ENCODE assay signal across 1 cellular context in the genomic region with DNA sequence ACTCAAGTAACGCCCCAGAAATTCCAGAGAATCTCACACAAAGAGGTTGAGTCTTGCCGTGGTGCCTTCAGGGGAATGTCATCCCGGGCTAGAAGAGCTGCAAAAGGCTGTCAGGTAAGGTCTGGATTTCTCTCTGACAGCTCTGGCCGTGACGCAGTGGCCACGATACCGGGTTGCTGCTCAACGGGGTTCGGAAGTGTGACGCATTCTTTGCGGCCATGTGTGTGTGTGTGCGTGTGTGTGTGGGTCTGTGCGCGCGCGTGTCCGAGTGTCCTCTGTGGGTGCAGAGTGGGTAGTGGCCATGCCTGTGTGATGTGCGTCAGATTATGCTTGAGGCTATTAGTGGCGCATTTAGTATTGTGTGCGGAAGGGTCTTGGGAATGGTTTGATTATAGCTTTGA.
TF ChIP-seq lines count a peak whose summit lies in the region.

No MANE protein-coding gene starts in this region.

TF ChIP-seq in GM12878, 131 proteins besides CTCF, POLR2A, EP300 and RAD21:
- TF ChIP-seq MXI1 (IDR thresholded peaks at IDR 0.05; ENCODE audit: low read depth, low read length) (peak; percentile 58; the same call in 1 of the 2 replicates), YY1 (IDR thresholded peaks at IDR 0.05; ENCODE audit: low read depth, low read length) (peak; percentile 33; the same call in 1 of the 2 replicates), SKIL (IDR thresholded peaks at IDR 0.05; ENCODE audit: low read depth, poor library complexity, severe bottlenecking) (no peak), SPI1 (IDR thresholded peaks at IDR 0.05; ENCODE audit: borderline replicate concordance, insufficient read depth, low read depth, low read length) (no peak), PKNOX1 (IDR thresholded peaks at IDR 0.05) (peak; percentile 67; the same call in 1 of the 2 replicates), CREB1 (IDR thresholded peaks at IDR 0.05; ENCODE audit: low read depth) (no peak; the same call in 1 of the 2 replicates), MTA2 (IDR thresholded peaks at IDR 0.05; ENCODE audit: low read depth) (peak; percentile 33; the same call in 1 of the 2 replicates), BACH1 (IDR thresholded peaks at IDR 0.05; ENCODE audit: borderline replicate concordance) (peak; percentile 83; the same call in 1 of the 2 replicates), HDGF (IDR thresholded peaks at IDR 0.05) (0 out of 2 replicates have a peak, but pooled peaks have one; percentile 19), SP1 (IDR thresholded peaks at IDR 0.05; ENCODE audit: low read depth, low read length) (no peak), CREM (IDR thresholded peaks at IDR 0.05; ENCODE audit: low read depth) (0 out of 2 replicates have a peak, but pooled peaks have one; percentile 10), JUNB (IDR thresholded peaks at IDR 0.05) (no peak), CHD2 (IDR thresholded peaks at IDR 0.05; ENCODE audit: borderline replicate concordance, low read depth, low read length) (no peak), CBFB (IDR thresholded peaks at IDR 0.05; ENCODE audit: low read depth) (no peak), CBX5 (IDR thresholded peaks at IDR 0.05; ENCODE audit: low read depth) (no peak), RUNX3 (IDR thresholded peaks at IDR 0.05; ENCODE audit: low read length) (peak; percentile 35; the same call in 1 of the 2 replicates), BHLHE40 (IDR thresholded peaks at IDR 0.05; ENCODE audit: borderline replicate concordance in 1 of 2, low read depth in 2 of 2, low read length in 1 of 2) (0 out of 4 replicates have a peak, but pooled peaks have one; percentile 7)
- TF ChIP-seq, protein P1, sequence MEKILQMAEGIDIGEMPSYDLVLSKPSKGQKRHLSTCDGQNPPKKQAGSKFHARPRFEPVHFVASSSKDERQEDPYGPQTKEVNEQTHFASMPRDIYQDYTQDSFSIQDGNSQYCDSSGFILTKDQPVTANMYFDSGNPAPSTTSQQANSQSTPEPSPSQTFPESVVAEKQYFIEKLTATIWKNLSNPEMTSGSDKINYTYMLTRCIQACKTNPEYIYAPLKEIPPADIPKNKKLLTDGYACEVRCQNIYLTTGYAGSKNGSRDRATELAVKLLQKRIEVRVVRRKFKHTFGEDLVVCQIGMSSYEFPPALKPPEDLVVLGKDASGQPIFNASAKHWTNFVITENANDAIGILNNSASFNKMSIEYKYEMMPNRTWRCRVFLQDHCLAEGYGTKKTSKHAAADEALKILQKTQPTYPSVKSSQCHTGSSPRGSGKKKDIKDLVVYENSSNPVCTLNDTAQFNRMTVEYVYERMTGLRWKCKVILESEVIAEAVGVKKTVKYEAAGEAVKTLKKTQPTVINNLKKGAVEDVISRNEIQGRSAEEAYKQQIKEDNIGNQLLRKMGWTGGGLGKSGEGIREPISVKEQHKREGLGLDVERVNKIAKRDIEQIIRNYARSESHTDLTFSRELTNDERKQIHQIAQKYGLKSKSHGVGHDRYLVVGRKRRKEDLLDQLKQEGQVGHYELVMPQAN (conservative IDR thresholded peaks at IDR 0.05) = 0 out of 2 replicates have a peak, but pooled peaks have one; percentile 19
- TF ChIP-seq, protein P2, sequence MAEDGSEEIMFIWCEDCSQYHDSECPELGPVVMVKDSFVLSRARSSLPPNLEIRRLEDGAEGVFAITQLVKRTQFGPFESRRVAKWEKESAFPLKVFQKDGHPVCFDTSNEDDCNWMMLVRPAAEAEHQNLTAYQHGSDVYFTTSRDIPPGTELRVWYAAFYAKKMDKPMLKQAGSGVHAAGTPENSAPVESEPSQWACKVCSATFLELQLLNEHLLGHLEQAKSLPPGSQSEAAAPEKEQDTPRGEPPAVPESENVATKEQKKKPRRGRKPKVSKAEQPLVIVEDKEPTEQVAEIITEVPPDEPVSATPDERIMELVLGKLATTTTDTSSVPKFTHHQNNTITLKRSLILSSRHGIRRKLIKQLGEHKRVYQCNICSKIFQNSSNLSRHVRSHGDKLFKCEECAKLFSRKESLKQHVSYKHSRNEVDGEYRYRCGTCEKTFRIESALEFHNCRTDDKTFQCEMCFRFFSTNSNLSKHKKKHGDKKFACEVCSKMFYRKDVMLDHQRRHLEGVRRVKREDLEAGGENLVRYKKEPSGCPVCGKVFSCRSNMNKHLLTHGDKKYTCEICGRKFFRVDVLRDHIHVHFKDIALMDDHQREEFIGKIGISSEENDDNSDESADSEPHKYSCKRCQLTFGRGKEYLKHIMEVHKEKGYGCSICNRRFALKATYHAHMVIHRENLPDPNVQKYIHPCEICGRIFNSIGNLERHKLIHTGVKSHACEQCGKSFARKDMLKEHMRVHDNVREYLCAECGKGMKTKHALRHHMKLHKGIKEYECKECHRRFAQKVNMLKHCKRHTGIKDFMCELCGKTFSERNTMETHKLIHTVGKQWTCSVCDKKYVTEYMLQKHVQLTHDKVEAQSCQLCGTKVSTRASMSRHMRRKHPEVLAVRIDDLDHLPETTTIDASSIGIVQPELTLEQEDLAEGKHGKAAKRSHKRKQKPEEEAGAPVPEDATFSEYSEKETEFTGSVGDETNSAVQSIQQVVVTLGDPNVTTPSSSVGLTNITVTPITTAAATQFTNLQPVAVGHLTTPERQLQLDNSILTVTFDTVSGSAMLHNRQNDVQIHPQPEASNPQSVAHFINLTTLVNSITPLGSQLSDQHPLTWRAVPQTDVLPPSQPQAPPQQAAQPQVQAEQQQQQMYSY (CRISPR knock-in tag; IDR thresholded peaks at IDR 0.05) = no peak
- TF ChIP-seq, protein P3, sequence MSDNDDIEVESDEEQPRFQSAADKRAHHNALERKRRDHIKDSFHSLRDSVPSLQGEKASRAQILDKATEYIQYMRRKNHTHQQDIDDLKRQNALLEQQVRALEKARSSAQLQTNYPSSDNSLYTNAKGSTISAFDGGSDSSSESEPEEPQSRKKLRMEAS (IDR thresholded peaks at IDR 0.05; ENCODE audit: low read depth, low read length) = peak; percentile 60
